ENCODE assay signal across 17 cellular contexts in genomic region chr11:2587976-2588748, GRCh38.
A peak's percentile ranks its signal among the peaks of the same experiment; 100 is the strongest.
DNase-seq lines count a peak whose midpoint lies in the region; ATAC-seq and TF ChIP-seq lines count a peak whose summit lies in the region.
"Had no signal": no experiment of that assay in that cellular context is flagged by ENCODE, and none has a peak within 500 bp of the region (broad histone marks: within the 10 kb centered on the region; RNA-seq: fewer than 3 reads in every experiment).

No MANE protein-coding gene starts in this region.

- intact Hi-C loops in Caco-2 (cut with micrococcal nuclease; ENCODE audit: unreplicated experiment): no loop called here

- H3K4me3 Mint-ChIP-seq in endothelial cell (ENCODE audit: unreplicated experiment): no peak overlapping the region
- no peak overlapping the region for H3K4me3 Mint-ChIP-seq in osteocyte (ENCODE audit: unreplicated experiment)
- H3K4me3 Mint-ChIP-seq in Caco-2 (ENCODE audit: unreplicated experiment): no peak overlapping the region
- H3K4me3 Mint-ChIP-seq: activated T-cell treated with anti-CD3 and anti-CD28 coated beads, Interleukin-2, amount 50 U/mL, for 24 hours; CD14-positive monocyte had no signal

- H3K27ac Mint-ChIP-seq in endothelial cell (ENCODE audit: unreplicated experiment) (peak overlapping the region; percentile 42), osteocyte (ENCODE audit: unreplicated experiment) (no peak overlapping the region), Caco-2 (ENCODE audit: unreplicated experiment) (no peak overlapping the region)
- H3K27ac Mint-ChIP-seq: activated T-cell treated with anti-CD3 and anti-CD28 coated beads, Interleukin-2, amount 50 U/mL, for 24 hours had no signal

- no TSS peak for BruUV-seq in Caco-2 (replicated peaks; lab: Mats Ljungman, UMichigan)

- TF ChIP-seq CTCF in endothelial cell (IDR thresholded peaks at IDR 0.05; ENCODE audit: unreplicated experiment) (no peak), osteocyte (IDR thresholded peaks at IDR 0.05) (no peak), Caco-2 (IDR thresholded peaks at IDR 0.05; ENCODE audit: insufficient read depth in 1 of 2, low read depth in 1 of 2, low read length in 1 of 2, severe bottlenecking in 1 of 2, unreplicated experiment in 1 of 2) (no peak)

- H3K4me1 Mint-ChIP-seq in endothelial cell (ENCODE audit: unreplicated experiment) (no peaks in the 10 kb centered on the region), osteocyte (ENCODE audit: unreplicated experiment) (no peaks in the 10 kb centered on the region), Caco-2 (ENCODE audit: low read depth, unreplicated experiment) (no peaks in the 10 kb centered on the region)
- H3K4me1 Mint-ChIP-seq: CD14-positive monocyte had no signal

- H3K4me1 ChIP-seq in Caco-2: no peaks in the 10 kb centered on the region
- H3K4me1 ChIP-seq: parathyroid adenoma had no signal

- H3K36me3 Mint-ChIP-seq in endothelial cell (ENCODE audit: low read depth, unreplicated experiment): peaks cover 15% of the 10 kb centered on the region
- H3K36me3 Mint-ChIP-seq in osteocyte (ENCODE audit: unreplicated experiment): no peaks in the 10 kb centered on the region
- H3K36me3 Mint-ChIP-seq in Caco-2 (ENCODE audit: insufficient read depth, unreplicated experiment): no peaks in the 10 kb centered on the region

- H3K9me3 Mint-ChIP-seq in endothelial cell (ENCODE audit: unreplicated experiment): no peaks in the 10 kb centered on the region
- H3K9me3 Mint-ChIP-seq in osteocyte (ENCODE audit: unreplicated experiment): no peaks in the 10 kb centered on the region
- no peaks in the 10 kb centered on the region for H3K9me3 Mint-ChIP-seq in Caco-2 (ENCODE audit: unreplicated experiment)
- H3K9me3 Mint-ChIP-seq: activated T-cell treated with anti-CD3 and anti-CD28 coated beads, Interleukin-2, amount 50 U/mL, for 24 hours had no signal

- ATAC-seq in HG02970 (IDR thresholded peaks at IDR 0.05; ENCODE audit: low FRiP score, unreplicated experiment): no peak

- CTCF ChIA-PET in Caco-2 (lab: Charles Lee): no interaction called here

- no peaks in the 10 kb centered on the region for H3K9me3 ChIP-seq in Caco-2

- peaks cover 7% of the 10 kb centered on the region for H3K27me3 Mint-ChIP-seq in endothelial cell (ENCODE audit: unreplicated experiment)
- no peaks in the 10 kb centered on the region for H3K27me3 Mint-ChIP-seq in osteocyte (ENCODE audit: unreplicated experiment)
- H3K27me3 Mint-ChIP-seq in Caco-2 (ENCODE audit: insufficient read depth, unreplicated experiment): peaks cover 2% of the 10 kb centered on the region
- H3K27me3 Mint-ChIP-seq: activated T-cell treated with anti-CD3 and anti-CD28 coated beads, Interleukin-2, amount 50 U/mL, for 24 hours had no signal

- peak; percentile 21 for DNase-seq in activated CD4-positive, CD25-positive, alpha-beta regulatory T cell treated with anti-CD3 and anti-CD28 coated beads, Interleukin-2, amount 50 U/mL, for 72 hours
- DNase-seq in activated CD4-positive, CD25-positive, alpha-beta regulatory T cell (lab: John Stamatoyannopoulos, UW): no peak
- DNase-seq in 8988T: peak; percentile 8
- no peak for DNase-seq in endothelial cell (ENCODE audit: low spot score)
- DNase-seq in osteocyte (ENCODE audit: extremely low spot score, unreplicated experiment): peak; percentile 75
- DNase-seq in Caco-2: no peak
- no peak for DNase-seq in RPMI8226
- DNase-seq: activated CD4-positive, alpha-beta T cell treated with anti-CD3 and anti-CD28 coated beads for 48 hours; activated T-cell treated with anti-CD3 and anti-CD28 coated beads, Interleukin-2, amount 50 U/mL, for 24 hours; DMS53; hippocampal formation; NCI-H1105 treated with DMSO at 0.1 percent for 48 hours; NCI-H526 treated with DMSO at 0.1 percent for 48 hours; stimulated activated naive CD4-positive, alpha-beta T cell treated with Interleukin-2 at 50 U/mL for 16 hours had no signal

- H3K36me3 ChIP-seq in Caco-2 (ENCODE audit: control insufficient read depth, insufficient read depth, low read length): no peaks in the 10 kb centered on the region

- H3K27me3 ChIP-seq in Caco-2 (replicated peaks; ENCODE audit: control insufficient read depth, insufficient read depth, low read length): no peaks in the 10 kb centered on the region; the same call in 1 of the 2 replicates

- H3K4me3 ChIP-seq in Caco-2 (ENCODE audit: low read depth, low read length): no peak overlapping the region

- POLR2A ChIA-PET in Caco-2 (lab: Charles Lee): no interaction called here

Comparison
In these comparisons a context has a peak if more than half of its experiments do, and no peak if none do; other contexts are left out.
1. DNase-seq: peak in activated CD4-positive, CD25-positive, alpha-beta regulatory T cell treated with anti-CD3 and anti-CD28 coated beads, Interleukin-2, amount 50 U/mL, for 72 hours (single experiment), 8988T (single experiment) and osteocyte (single experiment); none in activated CD4-positive, CD25-positive, alpha-beta regulatory T cell (0 of 4), endothelial cell (single experiment), Caco-2 (0 of 2) and RPMI8226 (single experiment).